9 cellular contexts compared by ENCODE assay signal in genomic region chr7:4684826-4685225, GRCh38. TPM values are rescaled to one million over a fixed set of nuclear protein-coding genes. Genes with fewer than 3 reads are reported as not detected.
DNase-seq lines count a peak whose midpoint lies in the region; ATAC-seq and TF ChIP-seq lines count a peak whose summit lies in the region.
"Had no signal": no experiment of that assay in that cellular context is flagged by ENCODE, and none has a peak within 500 bp of the region (broad histone marks: within the 10 kb centered on the region; RNA-seq: fewer than 3 reads in every experiment).

No MANE protein-coding gene starts in this region.

- no peak for TF ChIP-seq POLR2A in breast epithelium (IDR thresholded peaks at IDR 0.05)

- CTCF ChIA-PET in naive thymus-derived CD4-positive, alpha-beta T cell (lab: Charles Lee), result interaction anchor here (0.6 to 2.0 kb wide), 4 partner anchors 17 to 77 kb away, joined by 3 to 5 read pairs (median 4); no protein-coding TSS in a partner anchor

- peaks cover 26% of the 10 kb centered on the region for H3K36me3 Mint-ChIP-seq in stimulated activated naive CD8-positive, alpha-beta T cell treated with anti-CD3 and anti-CD28 coated beads, Interleukin-15, Interleukin-2, amounts not matched to agents 100 ng/mL and 50 ng/mL, for 24 hours (ENCODE audit: low read depth)
- peaks cover 4 to 13% (median 9%) of the 10 kb centered on the region in 5 donors for H3K36me3 Mint-ChIP-seq in naive thymus-derived CD4-positive, alpha-beta T cell

- ATAC-seq in stimulated activated naive CD8-positive, alpha-beta T cell treated with anti-CD3 and anti-CD28 coated beads, Interleukin-15, Interleukin-2, amounts not matched to agents 100 U/mL and 50 U/mL, for 24 hours, result no peak
- ATAC-seq in naive thymus-derived CD4-positive, alpha-beta T cell, result no peak
- ATAC-seq in GM21576 (IDR thresholded peaks at IDR 0.05; ENCODE audit: unreplicated experiment) (no peak), HG03139 (IDR thresholded peaks at IDR 0.05; ENCODE audit: unreplicated experiment) (no peak)

- intact Hi-C loops in breast epithelium (cut with DNase I; ENCODE audit: low total_unique reads), result loop anchor here (5.0 kb wide), 1 partner anchor 77 kb away; no protein-coding TSS in a partner anchor
- intact Hi-C loops in naive thymus-derived CD4-positive, alpha-beta T cell (cut with micrococcal nuclease), result loop anchor here (1.0 to 10.0 kb wide), 9 partner anchors 40 to 1820 kb away; partner anchors contain the start of genes AP5Z1 (in 1 of the 2) and RBAK (in 1 of the 2)

- peak overlapping the region in 2 of 3 donors; percentile 86 to 90 for H3K4me3 ChIP-seq in breast epithelium
- H3K4me3 ChIP-seq in naive thymus-derived CD4-positive, alpha-beta T cell (ENCODE audit: low read length), result peak overlapping the region; percentile 75

- POLR2A ChIA-PET in naive thymus-derived CD4-positive, alpha-beta T cell (lab: Charles Lee), result interaction anchor here (0.8 to 9.3 kb wide), 4 partner anchors 43 to 91 kb away, joined by 3 to 113 read pairs (median 11); partner anchors contain the start of gene AP5Z1

- TF ChIP-seq CTCF in breast epithelium (IDR thresholded peaks at IDR 0.05), result no peak

- DNase-seq in stimulated activated naive CD8-positive, alpha-beta T cell treated with anti-CD3 and anti-CD28 coated beads, Interleukin-15, Interleukin-2, amounts not matched to agents 100 U/mL and 50 U/mL, for 24 hours, result no peak
- DNase-seq in breast epithelium (ENCODE audit: low spot score in 2 of 2), result no peak
- DNase-seq in naive thymus-derived CD4-positive, alpha-beta T cell, result no peak
- DNase-seq in HK-2 (ENCODE audit: unreplicated experiment), result no peak
- DNase-seq in activated CD4-positive, alpha-beta T cell treated with anti-CD3 and anti-CD28 coated beads, Interleukin-2, amount 50 U/mL, for 48 hours, result no peak
- DNase-seq: NCI-H187 had no signal

- no peaks in the 10 kb centered on the region for H3K27me3 ChIP-seq in breast epithelium
- H3K27me3 ChIP-seq in naive thymus-derived CD4-positive, alpha-beta T cell (ENCODE audit: control insufficient read depth in 2 of 2, insufficient read depth in 2 of 2, low read length in 2 of 2), result no peaks in the 10 kb centered on the region

- H3K27ac ChIP-seq in breast epithelium, result peak overlapping the region; percentile 91 to 96
- peak overlapping the region; percentile 92 for H3K27ac ChIP-seq in naive thymus-derived CD4-positive, alpha-beta T cell (ENCODE audit: low read depth, low read length)

- H3K4me3 Mint-ChIP-seq in stimulated activated naive CD8-positive, alpha-beta T cell treated with anti-CD3 and anti-CD28 coated beads, Interleukin-15, Interleukin-2, amounts not matched to agents 100 ng/mL and 50 ng/mL, for 24 hours, result peak overlapping the region; percentile 89
- H3K4me3 Mint-ChIP-seq in naive thymus-derived CD4-positive, alpha-beta T cell, result peak overlapping the region; percentile 90 to 100 (median 97)

- no peaks in the 10 kb centered on the region for H3K27me3 Mint-ChIP-seq in stimulated activated naive CD8-positive, alpha-beta T cell treated with anti-CD3 and anti-CD28 coated beads, Interleukin-15, Interleukin-2, amounts not matched to agents 100 ng/mL and 50 ng/mL, for 24 hours
- H3K27me3 Mint-ChIP-seq in naive thymus-derived CD4-positive, alpha-beta T cell, result no peaks in the 10 kb centered on the region

- H3K4me1 ChIP-seq in breast epithelium, result peaks cover 2 to 7% of the 10 kb centered on the region in 2 donors
- H3K4me1 ChIP-seq in naive thymus-derived CD4-positive, alpha-beta T cell (ENCODE audit: control insufficient read depth in 2 of 2, insufficient read depth in 2 of 2, low read length in 2 of 2), result peaks cover 13 to 30% of the 10 kb centered on the region in 2 donors

- H3K36me3 ChIP-seq in breast epithelium, result no peaks in the 10 kb centered on the region
- peaks cover 0 to 14% (median 0%) of the 10 kb centered on the region in 3 experiments for H3K36me3 ChIP-seq in naive thymus-derived CD4-positive, alpha-beta T cell (ENCODE audit: control insufficient read depth in 2 of 3, insufficient read depth in 3 of 3, low read length in 3 of 3)

- peaks cover 60% of the 10 kb centered on the region for H3K4me1 Mint-ChIP-seq in stimulated activated naive CD8-positive, alpha-beta T cell treated with anti-CD3 and anti-CD28 coated beads, Interleukin-15, Interleukin-2, amounts not matched to agents 100 ng/mL and 50 ng/mL, for 24 hours (ENCODE audit: low read depth)
- H3K4me1 Mint-ChIP-seq in naive thymus-derived CD4-positive, alpha-beta T cell, result peaks cover 40 to 68% (median 53%) of the 10 kb centered on the region in 7 donors

- no peaks in the 10 kb centered on the region for H3K9me3 Mint-ChIP-seq in stimulated activated naive CD8-positive, alpha-beta T cell treated with anti-CD3 and anti-CD28 coated beads, Interleukin-15, Interleukin-2, amounts not matched to agents 100 ng/mL and 50 ng/mL, for 24 hours
- no peaks in the 10 kb centered on the region for H3K9me3 Mint-ChIP-seq in naive thymus-derived CD4-positive, alpha-beta T cell

- H3K27ac Mint-ChIP-seq in stimulated activated naive CD8-positive, alpha-beta T cell treated with anti-CD3 and anti-CD28 coated beads, Interleukin-15, Interleukin-2, amounts not matched to agents 100 ng/mL and 50 ng/mL, for 24 hours, result peak overlapping the region; percentile 84
- H3K27ac Mint-ChIP-seq in naive thymus-derived CD4-positive, alpha-beta T cell, result peak overlapping the region; percentile 94 to 99 (median 97)

- H3K9me3 ChIP-seq in breast epithelium, result no peaks in the 10 kb centered on the region
- no peaks in the 10 kb centered on the region for H3K9me3 ChIP-seq in naive thymus-derived CD4-positive, alpha-beta T cell (ENCODE audit: control insufficient read depth in 2 of 3, low read length in 3 of 3)

RNA-seq across cellular contexts. Expression of gene FOXK1, which starts 2.7 kb away (rescaled TPM):
- total RNA-seq in breast epithelium, result 10 to 100 TPM; 11.7 to 16.5 (median 15.7) TPM
- 10 to 100 TPM; 37.7 to 69.0 (median 56.9) TPM for total RNA-seq in naive thymus-derived CD4-positive, alpha-beta T cell
- 1 to 10 TPM; 3.6 to 6.6 TPM for polyA plus RNA-seq in naive thymus-derived CD4-positive, alpha-beta T cell
